Comparison of ENCODE assay signal across 23 cellular contexts in genomic region chr1:54574158-54574778, GRCh38. TPM values are rescaled to one million over a fixed set of nuclear protein-coding genes. Genes with fewer than 3 reads are reported as not detected.
"Had no signal": no experiment of that assay in that cellular context is flagged by ENCODE, and none has a peak within 500 bp of the region (broad histone marks: within the 10 kb centered on the region; RNA-seq: fewer than 3 reads in every experiment).

No MANE protein-coding gene starts in this region.

- DNase-seq: activated CD4-positive, alpha-beta T cell treated with anti-CD3 and anti-CD28 coated beads, Interleukin-2, amount 50 U/mL, for 4 hours; activated CD4-positive, CD25-positive, alpha-beta regulatory T cell treated with anti-CD3 and anti-CD28 coated beads, Interleukin-2, amount 50 U/mL, for 72 hours; activated naive CD4-positive, alpha-beta T cell treated with anti-CD3 and anti-CD28 coated beads, Interleukin-2, amount 10 ng/mL, durations not matched to agents 7 days and 5 days; mucosa of descending colon; naive thymus-derived CD4-positive, alpha-beta T cell; stimulated activated CD4-positive, alpha-beta T cell treated with anti-CD3 and anti-CD28 coated beads, Interleukin-2, amount 100 ng/mL, for 48 hours; stimulated activated naive CD4-positive, alpha-beta T cell; T-helper 1 cell; T1000 had no signal

- H3K27me3 ChIP-seq: neutrophil, right lobe of liver, tibial nerve, vagina had no signal

- ATAC-seq: left lobe of liver; mucosa of descending colon; naive thymus-derived CD4-positive, alpha-beta T cell; right lobe of liver had no signal

- H3K27ac ChIP-seq: epithelial cell of prostate, neutrophil, right lobe of liver, tibial nerve, vagina had no signal

- H3K4me3 ChIP-seq: mucosa of descending colon, right lobe of liver, tibial nerve, vagina had no signal

- H3K36me3 ChIP-seq: neutrophil, right lobe of liver, tibial nerve, vagina had no signal

- H3K9me3 ChIP-seq: mucosa of descending colon, neutrophil, right lobe of liver, tibial nerve, vagina had no signal

- FAIRE-seq: astrocyte, bronchial epithelial cell, frontal cortex, islet of Langerhans had no signal

RNA-seq across cellular contexts. Expression of gene FAM151A, which starts 49.1 kb away (rescaled TPM):
- total RNA-seq: activated T-helper 2 cell treated with anti-CD3 and anti-CD28 coated beads, Interferon-gamma antibody, Interleukin-2, Interleukin-4, amounts not matched to agents 10 μg/mL and 5 μg/mL and 100 μg/mL, durations not matched to agents 14 hours and 24 hours and 36 hours; astrocyte; bronchial epithelial cell; dermis microvascular lymphatic vessel endothelial cell; fibroblast of lung; frontal cortex; naive thymus-derived CD4-positive, alpha-beta T cell; progenitor cell of endocrine pancreas; tibial nerve; vagina had no signal
- polyA plus RNA-seq: fibroblast of lung; naive thymus-derived CD4-positive, alpha-beta T cell had no signal
